1 cellular context compared by ENCODE assay signal in genomic region chr16:12700161-12700560, GRCh38.
TF ChIP-seq lines count a peak whose summit lies in the region.

No MANE protein-coding gene starts in this region.

TF ChIP-seq in HepG2, 621 proteins besides CTCF, POLR2A, EP300 and RAD21 (continued from another document):
- TF ChIP-seq ZNF687 (CRISPR knock-in tag; IDR thresholded peaks at IDR 0.05) = peak; percentile 33
- TF ChIP-seq ZZZ3 (CRISPR knock-in tag; IDR thresholded peaks at IDR 0.05; ENCODE audit: borderline replicate concordance) = no peak
- peak; percentile 16 for TF ChIP-seq RBM22 (optimal IDR thresholded peaks at IDR 0.05; ENCODE audit: low read length)
- TF ChIP-seq, protein P1, sequence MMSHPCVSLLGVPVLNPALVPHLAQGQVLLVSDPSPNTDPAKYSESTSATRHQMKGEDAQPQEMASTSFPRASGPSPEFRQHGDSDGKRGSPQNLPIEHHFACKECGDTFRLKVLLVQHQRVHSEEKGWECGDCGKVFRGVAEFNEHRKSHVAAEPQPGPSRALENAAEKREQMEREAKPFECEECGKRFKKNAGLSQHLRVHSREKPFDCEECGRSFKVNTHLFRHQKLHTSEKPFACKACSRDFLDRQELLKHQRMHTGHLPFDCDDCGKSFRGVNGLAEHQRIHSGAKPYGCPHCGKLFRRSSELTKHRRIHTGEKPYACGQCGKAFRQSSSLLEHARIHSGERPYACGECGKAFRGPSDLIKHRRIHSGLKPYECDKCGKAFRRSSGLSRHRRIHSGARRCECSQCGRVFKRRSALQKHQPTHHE (CRISPR knock-in tag; IDR thresholded peaks at IDR 0.05; ENCODE audit: borderline replicate concordance) = no peak
- TF ChIP-seq ZNF75D (CRISPR knock-in tag; IDR thresholded peaks at IDR 0.05; ENCODE audit: borderline replicate concordance) = 0 out of 2 replicates have a peak, but pooled peaks have one; percentile 27
TF ChIP-seq in HepG2: peak in this region for 3.
